Comparison of ENCODE assay signal across 18 cellular contexts in genomic region chr3:24405057-24405456, GRCh38.
"Had no signal": no experiment of that assay in that cellular context is flagged by ENCODE, and none has a peak within 500 bp of the region (broad histone marks: within the 10 kb centered on the region; RNA-seq: fewer than 3 reads in every experiment).

No MANE protein-coding gene starts in this region.

- H3K36me3 ChIP-seq: esophagus squamous epithelium, gastroesophageal sphincter, left lung, lower lobe of right lung, pancreas, suprapubic skin, thyroid gland, upper lobe of left lung, vagina had no signal

- H3K27me3 ChIP-seq: esophagus squamous epithelium, gastroesophageal sphincter, left lung, pancreas, suprapubic skin, thyroid gland, upper lobe of left lung, vagina had no signal

- DNase-seq: dermis blood vessel endothelial cell; esophagus squamous epithelium; foreskin fibroblast; glutamatergic neuron; islet precursor cell; left lung; lower lobe of right lung; occipital lobe; pancreas; right cardiac atrium; stimulated activated CD4-positive, alpha-beta T cell treated with anti-CD3 and anti-CD28 coated beads, Interleukin-2, amount 100 ng/mL, for 48 hours; stimulated activated naive CD4-positive, alpha-beta T cell treated with Interleukin-2 at 50 U/mL for 16 hours; thyroid gland; upper lobe of left lung had no signal

- H3K9me3 ChIP-seq: esophagus squamous epithelium, gastroesophageal sphincter, left lung, lower lobe of right lung, pancreas, suprapubic skin, thyroid gland, upper lobe of left lung, vagina had no signal

- H3K4me1 ChIP-seq: left lung, lower lobe of right lung, thyroid gland, upper lobe of left lung had no signal

- H3K4me2 ChIP-seq: smooth muscle cell had no signal

- H3K4me3 ChIP-seq: esophagus squamous epithelium, gastroesophageal sphincter, left lung, lower lobe of right lung, pancreas, smooth muscle cell, suprapubic skin, thyroid gland, upper lobe of left lung, vagina had no signal

- ATAC-seq: gastroesophageal sphincter, left lung, lower lobe of right lung, pancreas, right cardiac atrium had no signal

- H3K27ac ChIP-seq: esophagus squamous epithelium, gastroesophageal sphincter, left lung, lower lobe of right lung, pancreas, suprapubic skin, thyroid gland, upper lobe of left lung, vagina had no signal
